In genomic region chr1:121205786-121206711, GRCh38 we compare ENCODE assay signal across 1 cellular context. TPM values are rescaled to one million over a fixed set of nuclear protein-coding genes. Genes with fewer than 3 reads are reported as not detected.
"Had no signal": no experiment of that assay in that cellular context is flagged by ENCODE, and none has a peak within 500 bp of the region (broad histone marks: within the 10 kb centered on the region; RNA-seq: fewer than 3 reads in every experiment).

No MANE protein-coding gene starts in this region.

RNA-seq across cellular contexts. Expression of gene FAM72B, which starts 21.9 kb away (rescaled TPM):
- total RNA-seq: left ventricle myocardium inferior had no signal
